In the genomic region with DNA sequence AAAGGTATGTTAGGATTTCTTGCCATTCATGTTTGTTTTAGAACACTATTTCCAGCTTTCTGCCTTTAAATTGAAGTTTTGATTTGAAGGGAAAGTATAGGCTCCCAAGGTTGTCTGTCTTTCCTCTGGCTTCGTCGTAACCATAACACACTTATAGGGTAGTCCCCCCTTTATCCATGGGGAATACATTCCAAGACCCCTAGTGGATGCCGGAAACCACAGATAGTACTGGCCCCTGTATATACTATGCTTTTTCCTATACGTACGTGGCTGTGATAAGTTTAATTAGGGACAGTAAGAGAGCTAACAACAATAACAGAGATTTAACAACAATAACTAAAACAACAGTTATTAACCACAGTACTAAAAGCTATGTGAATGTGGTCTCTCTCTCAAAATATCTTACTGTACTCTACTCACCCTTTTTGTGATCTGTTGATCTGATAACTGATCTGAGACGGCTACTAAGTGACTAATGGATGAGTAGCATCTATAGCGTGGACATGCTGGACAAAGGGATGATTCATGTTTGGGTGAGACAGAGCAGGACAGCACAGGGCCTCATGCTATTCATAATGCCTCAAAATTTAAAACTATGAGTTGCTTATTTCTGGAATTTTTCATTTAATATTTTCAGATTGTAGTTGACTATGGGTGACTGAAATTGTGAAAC, we compare ENCODE assay signal across 12 cellular contexts.
DNase-seq lines count a peak whose midpoint lies in the region; ATAC-seq, FAIRE-seq and TF ChIP-seq lines count a peak whose summit lies in the region.
"Had no signal": no experiment of that assay in that cellular context is flagged by ENCODE, and none has a peak within 500 bp of the region (broad histone marks: within the 10 kb centered on the region; RNA-seq: fewer than 3 reads in every experiment).

No MANE protein-coding gene starts in this region.

- H3K4me3 ChIP-seq in right lobe of liver (no peak overlapping the region), HepG2 (replicated peaks in 1 of 3; ENCODE audit: insufficient read depth in 1 of 3, low read depth in 2 of 3, low read length in 3 of 3) (no peak overlapping the region), K562 (no peak overlapping the region)
- H3K4me3 ChIP-seq: colonic mucosa, SK-N-MC had no signal

- H3K9me3 ChIP-seq in right lobe of liver = no peaks in the 10 kb centered on the region
- H3K9me3 ChIP-seq in HepG2 (ENCODE audit: low read length) = no peaks in the 10 kb centered on the region
- H3K9me3 ChIP-seq in K562 (replicated peaks; ENCODE audit: control insufficient read depth, insufficient read depth, low read depth, low read length) = no peaks in the 10 kb centered on the region
- H3K9me3 ChIP-seq: colonic mucosa had no signal

- intact Hi-C loops in right lobe of liver (cut with DNase I) = no loop called here
- intact Hi-C loops in HepG2 (cut with micrococcal nuclease; ENCODE audit: unreplicated experiment) = no loop called here
- intact Hi-C loops in K562 (cut with micrococcal nuclease) = no loop called here

- peak in 3 of 4 donors; percentile 10 to 65 (median 13) for ATAC-seq in right lobe of liver
- ATAC-seq in HepG2 = no peak
- no peak for ATAC-seq in K562
- ATAC-seq in HG02798 (IDR thresholded peaks at IDR 0.05; ENCODE audit: poor library complexity, unreplicated experiment) = no peak
- ATAC-seq in HG03378 (IDR thresholded peaks at IDR 0.05; ENCODE audit: unreplicated experiment) = no peak

- no peak overlapping the region for H3K4me2 ChIP-seq in HepG2 (ENCODE audit: low read depth, low read length)
- no peak overlapping the region for H3K4me2 ChIP-seq in K562 (ENCODE audit: insufficient read depth, low read length)

- H3K79me2 ChIP-seq in HepG2 (ENCODE audit: insufficient read depth, low read length) (no peaks in the 10 kb centered on the region), K562 (ENCODE audit: control insufficient read depth, insufficient read depth, low read length) (no peaks in the 10 kb centered on the region)

- H3K36me3 Mint-ChIP-seq in immature natural killer cell = no peaks in the 10 kb centered on the region

- POLR2A ChIA-PET in HepG2 (lab: Yijun Ruan, JAX) (no interaction called here), K562 (lab: Yijun Ruan, JAX) (no interaction called here)

- peaks cover 0 to 1% (median 0%) of the 10 kb centered on the region in 3 donors for H3K27me3 Mint-ChIP-seq in immature natural killer cell (ENCODE audit: low read depth in 3 of 3)

- TF ChIP-seq RAD21 in HepG2 (CRISPR knock-in tag; IDR thresholded peaks at IDR 0.05) (no peak), K562 (CRISPR knock-in tag; conservative IDR thresholded peaks at IDR 0.05 in 1 of 2, IDR thresholded peaks at IDR 0.05 in 1 of 2) (no peak)

- no peaks in the 10 kb centered on the region for H3K9me3 Mint-ChIP-seq in immature natural killer cell

- WGBS in right lobe of liver (ENCODE audit: insufficient coverage, low coverage, low lambda C conversion rate, missing lambda C conversion rate) = 79% methylated on average over 7 of the region's 7 CpGs
- WGBS in HepG2 (ENCODE audit: low lambda C conversion rate) = 51% methylated on average over 7 of the region's 7 CpGs
- WGBS in K562 (ENCODE audit: insufficient coverage, low coverage, missing lambda C conversion rate) = 5% methylated on average over 7 of the region's 7 CpGs

- H3K4me3 Mint-ChIP-seq in immature natural killer cell = peak overlapping the region in 1 of 5 donors; percentile 8

- H3K27ac ChIP-seq in right lobe of liver (no peak overlapping the region), HepG2 (ENCODE audit: extremely low read length, insufficient read depth, low read length) (no peak overlapping the region), K562 (ENCODE audit: extremely low read depth, low read depth, low read length) (no peak overlapping the region)
- H3K27ac ChIP-seq: colonic mucosa, SK-N-MC had no signal

- TF ChIP-seq EP300 in HepG2 (IDR thresholded peaks at IDR 0.05; ENCODE audit: low read depth in 2 of 2, low read length in 2 of 2) (no peak), HepG2 (CRISPR knock-in tag; IDR thresholded peaks at IDR 0.05; ENCODE audit: borderline replicate concordance) (no peak), K562 (IDR thresholded peaks at IDR 0.05; ENCODE audit: low read length) (no peak)

- H3K4me1 Mint-ChIP-seq in immature natural killer cell = peaks cover 36 to 43% of the 10 kb centered on the region in 2 donors

- DNase-seq in right lobe of liver = no peak
- DNase-seq in HepG2 (ENCODE audit: low spot score) = no peak
- DNase-seq in K562 (ENCODE audit: extremely low read depth in 1 of 4, low spot score in 3 of 4) = no peak
- DNase-seq in immature natural killer cell = no peak
- DNase-seq in midbrain (lab: John Stamatoyannopoulos, UW) = no peak
- no peak for DNase-seq in mesenteric fat pad (ENCODE audit: low spot score)
- DNase-seq: colonic mucosa; NCI-H2171; stimulated activated CD4-positive, alpha-beta T cell treated with anti-CD3 and anti-CD28 coated beads, Interleukin-15, amount 100 ng/mL, for 24 hours had no signal

- no peaks in the 10 kb centered on the region for H3K36me3 ChIP-seq in right lobe of liver
- H3K36me3 ChIP-seq in HepG2 (replicated peaks in 1 of 2; ENCODE audit: control insufficient read depth in 1 of 2, insufficient read depth in 2 of 2, low read length in 2 of 2) = no peaks in the 10 kb centered on the region
- H3K36me3 ChIP-seq in K562 (ENCODE audit: control insufficient read depth, insufficient read depth, low read length) = no peaks in the 10 kb centered on the region
- H3K36me3 ChIP-seq: colonic mucosa had no signal

- FAIRE-seq in HepG2 (lab: Jason Lieb, UNC) (no peak), K562 (lab: Jason Lieb, UNC) (no peak)

- BruUV-seq in HepG2 (replicated peaks; lab: Mats Ljungman, UMichigan) (no TSS peak), K562 (replicated peaks; lab: Mats Ljungman, UMichigan) (no TSS peak)

- no peak for TF ChIP-seq CTCF in right lobe of liver (IDR thresholded peaks at IDR 0.05)
- TF ChIP-seq CTCF in HepG2 (CRISPR knock-in tag; IDR thresholded peaks at IDR 0.05) = no peak
- no peak for TF ChIP-seq CTCF in K562 (IDR thresholded peaks at IDR 0.05 in 2 of 3, conservative IDR thresholded peaks at IDR 0.05 in 1 of 3; ENCODE audit: insufficient read depth in 2 of 3, low read depth in 1 of 3, low read length in 3 of 3)

- H2AFZ ChIP-seq in HepG2 (ENCODE audit: low read length) (no peak overlapping the region), K562 (ENCODE audit: low read depth, low read length) (no peak overlapping the region)

- no peaks in the 10 kb centered on the region for H3K9me1 ChIP-seq in K562 (ENCODE audit: control insufficient read depth, insufficient read depth, low read length)

- H3K27me3 ChIP-seq in right lobe of liver (no peaks in the 10 kb centered on the region), HepG2 (ENCODE audit: control insufficient read depth in 1 of 2, insufficient read depth in 2 of 2, low read length in 2 of 2) (no peaks in the 10 kb centered on the region), K562 (ENCODE audit: control insufficient read depth in 2 of 2, insufficient read depth in 2 of 2, low read length in 2 of 2) (no peaks in the 10 kb centered on the region)
- H3K27me3 ChIP-seq: colonic mucosa had no signal

- CTCF ChIA-PET in HepG2 (lab: Yijun Ruan, JAX; ENCODE audit: low intra/inter-chr PET ratio, low total read pairs) (no interaction called here), K562 (lab: Yijun Ruan, JAX; ENCODE audit: low intra/inter-chr PET ratio) (no interaction called here)

- in situ Hi-C loops in HepG2 (cut with HindIII; ENCODE audit: extremely low pct_ligation_motif_present, low pct_unique_long_range_greater_than_20kb) = no loop called here
- in situ Hi-C loops in K562 (cut with MboI) = no loop called here

- H3K4me1 ChIP-seq in right lobe of liver (peaks cover 0 to 11% (median 2%) of the 10 kb centered on the region in 4 donors), HepG2 (ENCODE audit: insufficient read depth, low read length) (no peaks in the 10 kb centered on the region), K562 (replicated peaks in 1 of 2; ENCODE audit: control insufficient read depth in 2 of 2, insufficient read depth in 2 of 2, low read length in 2 of 2) (peaks cover 0 to 6% of the 10 kb centered on the region in 2 experiments; a peak in 2 of 5 replicates)
- H3K4me1 ChIP-seq: colonic mucosa had no signal

- peak overlapping the region; percentile 39 to 88 (median 64) for H3K27ac Mint-ChIP-seq in immature natural killer cell

- TF ChIP-seq POLR2A in right lobe of liver (IDR thresholded peaks at IDR 0.05) (no peak), HepG2 (IDR thresholded peaks at IDR 0.05; ENCODE audit: insufficient read depth in 1 of 2, low read depth in 2 of 2, low read length in 2 of 2) (no peak), K562 (conservative IDR thresholded peaks at IDR 0.05) (no peak)

- no peak overlapping the region for H3K9ac ChIP-seq in HepG2 (ENCODE audit: insufficient read depth, low read depth, low read length)
- no peak overlapping the region for H3K9ac ChIP-seq in K562 (ENCODE audit: insufficient read depth in 1 of 2, low read depth in 2 of 2, low read length in 2 of 2)

- no peaks in the 10 kb centered on the region; the same call in 1 of the 2 replicates for H4K20me1 ChIP-seq in HepG2 (ENCODE audit: insufficient read depth, low read length)
- no peaks in the 10 kb centered on the region for H4K20me1 ChIP-seq in K562 (replicated peaks; ENCODE audit: control insufficient read depth, insufficient read depth, low read length)

TF ChIP-seq in HepG2, 621 proteins besides CTCF, POLR2A, EP300 and RAD21 (continues in another document):
- no peak for TF ChIP-seq RFX1 (IDR thresholded peaks at IDR 0.05)
- no peak for TF ChIP-seq MXI1 (IDR thresholded peaks at IDR 0.05; ENCODE audit: borderline replicate concordance, low read depth, low read length)
- no peak for TF ChIP-seq TGIF2 (CRISPR knock-in tag; IDR thresholded peaks at IDR 0.05)

TF ChIP-seq in K562, 482 proteins besides CTCF, POLR2A, EP300 and RAD21:
- TF ChIP-seq, protein P1, sequence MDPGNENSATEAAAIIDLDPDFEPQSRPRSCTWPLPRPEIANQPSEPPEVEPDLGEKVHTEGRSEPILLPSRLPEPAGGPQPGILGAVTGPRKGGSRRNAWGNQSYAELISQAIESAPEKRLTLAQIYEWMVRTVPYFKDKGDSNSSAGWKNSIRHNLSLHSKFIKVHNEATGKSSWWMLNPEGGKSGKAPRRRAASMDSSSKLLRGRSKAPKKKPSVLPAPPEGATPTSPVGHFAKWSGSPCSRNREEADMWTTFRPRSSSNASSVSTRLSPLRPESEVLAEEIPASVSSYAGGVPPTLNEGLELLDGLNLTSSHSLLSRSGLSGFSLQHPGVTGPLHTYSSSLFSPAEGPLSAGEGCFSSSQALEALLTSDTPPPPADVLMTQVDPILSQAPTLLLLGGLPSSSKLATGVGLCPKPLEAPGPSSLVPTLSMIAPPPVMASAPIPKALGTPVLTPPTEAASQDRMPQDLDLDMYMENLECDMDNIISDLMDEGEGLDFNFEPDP (CRISPR knock-in tag; IDR thresholded peaks at IDR 0.05) = no peak
- TF ChIP-seq ZNF253 (CRISPR knock-in tag; conservative IDR thresholded peaks at IDR 0.05) (no peak), BCOR (IDR thresholded peaks at IDR 0.05) (no peak), ZNF124 (CRISPR knock-in tag; IDR thresholded peaks at IDR 0.05) (no peak), ZSCAN32 (CRISPR knock-in tag; IDR thresholded peaks at IDR 0.05) (no peak), NEUROD1 (IDR thresholded peaks at IDR 0.05; ENCODE audit: borderline replicate concordance, low read depth, low read length, partially characterized antibody) (no peak), FOSL1 (tag; conservative IDR thresholded peaks at IDR 0.05) (peak; percentile 66)

Comparison
In these comparisons a context has a peak if more than half of its experiments do, and no peak if none do; other contexts are left out.
1. ATAC-seq: peak in right lobe of liver (3 of 4); none in HepG2 (single experiment), K562 (single experiment), HG02798 (single experiment) and HG03378 (single experiment).